In the genomic region with DNA sequence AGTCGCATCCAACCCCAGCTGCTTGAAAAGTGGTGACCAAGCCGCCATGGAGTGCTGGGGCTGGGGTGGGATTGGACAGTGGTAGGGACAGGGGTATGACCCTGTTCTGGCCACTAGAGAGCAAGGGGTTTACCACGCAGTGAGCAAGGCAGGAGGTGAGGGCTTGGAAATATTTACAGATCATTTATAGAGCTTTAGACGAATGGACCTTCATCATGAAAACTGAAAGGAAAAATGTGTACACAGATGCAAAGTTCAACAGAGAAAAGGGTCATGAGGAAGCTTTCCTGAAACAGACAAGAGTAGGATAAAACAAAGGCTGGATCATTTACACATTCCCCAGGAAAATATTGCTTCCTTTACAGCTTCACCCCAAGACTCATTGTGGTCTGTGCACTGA, we compare ENCODE assay signal across 1 cellular context.
TF ChIP-seq lines count a peak whose summit lies in the region.

No MANE protein-coding gene starts in this region.

TF ChIP-seq in H1, 55 proteins besides CTCF, POLR2A, EP300 and RAD21 (continued from another document):
- TF ChIP-seq CHD7 (IDR thresholded peaks at IDR 0.05; ENCODE audit: insufficient replicate concordance, low read length), result no peak
- TF ChIP-seq ATF2 (IDR thresholded peaks at IDR 0.05; ENCODE audit: low read length), result no peak
- no peak for TF ChIP-seq GABPA (IDR thresholded peaks at IDR 0.05; ENCODE audit: borderline replicate concordance, insufficient read depth, low read length)
- TF ChIP-seq SAP30 (IDR thresholded peaks at IDR 0.05; ENCODE audit: insufficient read depth, insufficient replicate concordance, low read length), result no peak
- no peak for TF ChIP-seq CHD2 (IDR thresholded peaks at IDR 0.05; ENCODE audit: low read length)
- no peak for TF ChIP-seq TBP (IDR thresholded peaks at IDR 0.05; ENCODE audit: low read depth, low read length)
- TF ChIP-seq SIN3A (conservative IDR thresholded peaks at IDR 0.05 in 1 of 2, IDR thresholded peaks at IDR 0.05 in 1 of 2; ENCODE audit: low read depth in 1 of 2, low read length in 2 of 2), result no peak
- no peak for TF ChIP-seq SP4 (IDR thresholded peaks at IDR 0.05; ENCODE audit: low read length)
- no peak for TF ChIP-seq TAF7 (optimal IDR thresholded peaks at IDR 0.05; ENCODE audit: borderline replicate concordance, low read depth, low read length)
- TF ChIP-seq GTF2F1 (IDR thresholded peaks at IDR 0.05; ENCODE audit: borderline replicate concordance, low read depth, low read length), result no peak
- no peak for TF ChIP-seq TAF1 (IDR thresholded peaks at IDR 0.05; ENCODE audit: low read depth, low read length)
- TF ChIP-seq TEAD4 (IDR thresholded peaks at IDR 0.05; ENCODE audit: low read depth, low read length), result no peak
- no peak for TF ChIP-seq CEBPB (IDR thresholded peaks at IDR 0.05; ENCODE audit: low read depth, low read length)
- no peak for TF ChIP-seq BCL11A (IDR thresholded peaks at IDR 0.05; ENCODE audit: low read depth in 2 of 2, low read length in 2 of 2)
- no peak for TF ChIP-seq MAFK (IDR thresholded peaks at IDR 0.05; ENCODE audit: low read depth, low read length)
- TF ChIP-seq YY1 (IDR thresholded peaks at IDR 0.05; ENCODE audit: low read depth, low read length), result no peak
